8 cellular contexts compared by ENCODE assay signal in the genomic region with DNA sequence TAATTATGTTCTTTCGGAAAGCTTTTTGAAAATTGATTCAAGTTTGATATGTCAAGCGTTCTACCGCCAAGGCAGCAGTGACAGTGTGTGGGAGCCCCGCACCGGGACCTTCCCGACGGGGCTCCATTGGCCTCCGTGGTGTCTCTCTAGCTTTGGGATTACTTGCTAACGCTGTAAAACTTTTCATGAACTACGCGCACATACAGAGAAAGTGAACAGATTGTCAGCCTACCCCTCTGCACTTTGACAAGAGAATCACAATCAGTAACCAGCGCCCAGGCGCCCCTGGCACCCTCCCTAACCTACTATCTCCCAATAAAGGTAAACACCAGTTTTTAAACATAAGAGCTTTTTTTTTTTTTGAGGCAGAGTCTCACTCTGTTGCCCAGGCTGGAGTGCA.
"Had no signal": no experiment of that assay in that cellular context is flagged by ENCODE, and none has a peak within 500 bp of the region (broad histone marks: within the 10 kb centered on the region; RNA-seq: fewer than 3 reads in every experiment).

No MANE protein-coding gene starts in this region.

- ATAC-seq: GM12878 had no signal

- FAIRE-seq: G401.6, GM12878, GM12891, GM12892, GM18507, GM19239 had no signal

- H3K4me3 ChIP-seq: GM12878 had no signal

- DNase-seq: GDM1, GF-D8 had no signal
